ENCODE assay signal across 14 cellular contexts in the genomic region with DNA sequence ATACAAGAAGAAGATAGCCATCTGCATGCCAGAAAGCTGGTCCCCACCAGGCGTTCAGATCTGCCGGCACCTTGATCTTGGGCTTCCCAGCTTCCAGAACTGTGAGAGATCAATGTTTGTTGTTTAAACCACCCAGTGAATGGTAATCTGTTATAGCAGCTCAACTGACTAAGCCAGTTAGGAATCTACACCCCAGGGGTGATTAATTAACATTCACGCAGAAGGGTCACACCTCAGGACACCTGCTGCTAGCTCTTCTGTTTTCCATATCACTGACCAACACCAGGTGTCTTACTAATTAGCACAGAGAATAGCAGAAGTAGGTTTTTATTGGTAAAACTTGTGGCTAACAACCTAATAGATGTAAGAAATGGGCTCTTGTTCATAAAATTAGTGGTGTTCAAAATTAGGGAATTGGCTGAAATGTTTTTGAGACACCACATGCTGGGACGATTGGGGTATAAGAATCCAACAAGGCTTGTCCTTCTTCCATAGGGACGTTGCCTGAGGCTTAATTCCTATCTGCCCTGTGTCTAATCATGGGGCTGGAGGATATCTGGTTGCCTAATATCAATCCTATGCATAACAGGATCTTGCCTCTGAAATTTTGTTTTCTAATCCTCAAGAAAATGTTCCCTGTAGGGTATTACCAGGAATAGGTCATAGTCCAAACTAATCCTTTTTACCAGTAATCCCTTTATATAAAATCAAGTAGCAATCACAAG. TPM values are rescaled to one million over a fixed set of nuclear protein-coding genes. Genes with fewer than 3 reads are reported as not detected.
DNase-seq lines count a peak whose midpoint lies in the region; ATAC-seq and TF ChIP-seq lines count a peak whose summit lies in the region.
"Had no signal": no experiment of that assay in that cellular context is flagged by ENCODE, and none has a peak within 500 bp of the region (broad histone marks: within the 10 kb centered on the region; RNA-seq: fewer than 3 reads in every experiment).

No MANE protein-coding gene starts in this region.

- DNase-seq in COR-L47 (lab: John Stamatoyannopoulos, UW) (peak; percentile 74), SK-MEL-5 (ENCODE audit: low read depth, low spot score) (peak; percentile 27), iPS DF 19.7 (ENCODE audit: low read depth, low spot score) (peak; percentile 78), lower leg skin (ENCODE audit: low spot score in 2 of 2) (no peak), NCI-H1930 (lab: John Stamatoyannopoulos, UW) (no peak), NAMALWA (ENCODE audit: low spot score) (no peak), DMS79 (lab: John Stamatoyannopoulos, UW) (no peak)
- DNase-seq: ACHN; activated CD8-positive, alpha-beta memory T cell treated with anti-CD3 and anti-CD28 coated beads, Interleukin-2, amount 10 ng/mL, durations not matched to agents 7 days and 5 days; NCI-H2227 treated with DMSO at 0.1 percent for 48 hours; stimulated activated CD4-positive, alpha-beta T cell treated with anti-CD3 and anti-CD28 coated beads, Interleukin-4, amount 100 ng/mL, for 24 hours had no signal

- ATAC-seq in HG03175 (IDR thresholded peaks at IDR 0.05; ENCODE audit: unreplicated experiment) = peak; percentile 50
- ATAC-seq: activated CD8-positive, alpha-beta memory T cell treated with anti-CD3 and anti-CD28 coated beads, Interleukin-2, amount 10 ng/mL, durations not matched to agents 7 days and 5 days; Panc1 had no signal

- in situ Hi-C loops in SK-MEL-5 (cut with HindIII; ENCODE audit: low pct_unique_long_range_greater_than_20kb, low sequenced_read_pairs) = no loop called here

- TF ChIP-seq CTCF in lower leg skin (IDR thresholded peaks at IDR 0.05) = no peak

- intact Hi-C loops in lower leg skin (cut with DNase I; ENCODE audit: low total_unique reads) = no loop called here

- TF ChIP-seq POLR2A in lower leg skin (IDR thresholded peaks at IDR 0.05) = no peak

- 43 to 49% methylated on average over 5 of the region's 5 CpGs for WGBS in lower leg skin, 2 donors

- H3K4me3 ChIP-seq in lower leg skin (ENCODE audit: low read depth, poor library complexity, severe bottlenecking) = no peak overlapping the region
- H3K4me3 ChIP-seq: ascending aorta had no signal

RNA-seq across cellular contexts. Expression of a gene that starts 42.0 kb away (rescaled TPM):
- total RNA-seq in SK-MEL-5 (2014; rRNA removed; shearing (Covaris generic)) = 27.4 TPM in 2 replicates
- 34.0 and 36.3 TPM in 2 replicates for polyA plus RNA-seq in SK-MEL-5 (2015; cell fraction: cytosol; rRNA removed)
- polyA plus RNA-seq in SK-MEL-5 (2015; cell fraction: nucleus; rRNA removed) = 4.4 and 4.9 TPM in 2 replicates
- 1 to 10 TPM; 2.1 to 7.3 (median 4.9) TPM for total RNA-seq in lower leg skin

Comparison
In these comparisons a context has a peak if more than half of its experiments do, and no peak if none do; other contexts are left out.
1. DNase-seq: peak in COR-L47 (single experiment), SK-MEL-5 (single experiment) and iPS DF 19.7 (single experiment); none in lower leg skin (0 of 2), NCI-H1930 (0 of 2), NAMALWA (single experiment) and DMS79 (single experiment).